Comparison of ENCODE assay signal across 1 cellular context in the genomic region with DNA sequence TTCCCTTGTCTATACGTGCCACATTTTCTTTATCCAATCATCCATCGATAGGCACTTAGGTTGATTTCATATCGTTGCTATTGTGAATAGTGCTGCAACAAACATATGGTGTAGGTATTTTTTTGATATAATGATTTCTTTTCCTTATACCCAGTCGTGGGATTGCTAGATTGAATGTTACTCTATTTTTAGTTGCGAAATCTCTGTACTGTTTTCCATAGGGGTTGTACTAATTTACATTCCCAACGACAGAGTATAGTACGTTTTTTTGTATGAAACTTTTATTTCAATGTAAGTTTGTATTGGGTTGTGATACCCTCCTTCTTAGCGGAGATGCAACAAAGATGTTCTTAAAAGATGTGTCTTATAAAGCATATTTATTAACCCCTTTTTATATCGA.
TF ChIP-seq lines count a peak whose summit lies in the region.

No MANE protein-coding gene starts in this region.

TF ChIP-seq in HepG2, 621 proteins besides CTCF, POLR2A, EP300 and RAD21:
- TF ChIP-seq CEBPB (IDR thresholded peaks at IDR 0.05; ENCODE audit: borderline replicate concordance, low read depth, low read length), result peak; percentile 28; the same call in 1 of the 2 replicates
- no peak for TF ChIP-seq ZNF33B (CRISPR knock-in tag; IDR thresholded peaks at IDR 0.05)
- TF ChIP-seq, protein P1, sequence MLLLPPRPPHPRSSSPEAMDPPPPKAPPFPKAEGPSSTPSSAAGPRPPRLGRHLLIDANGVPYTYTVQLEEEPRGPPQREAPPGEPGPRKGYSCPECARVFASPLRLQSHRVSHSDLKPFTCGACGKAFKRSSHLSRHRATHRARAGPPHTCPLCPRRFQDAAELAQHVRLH (CRISPR knock-in tag; IDR thresholded peaks at IDR 0.05; ENCODE audit: borderline replicate concordance, low read depth), result no peak
- TF ChIP-seq, protein P2, sequence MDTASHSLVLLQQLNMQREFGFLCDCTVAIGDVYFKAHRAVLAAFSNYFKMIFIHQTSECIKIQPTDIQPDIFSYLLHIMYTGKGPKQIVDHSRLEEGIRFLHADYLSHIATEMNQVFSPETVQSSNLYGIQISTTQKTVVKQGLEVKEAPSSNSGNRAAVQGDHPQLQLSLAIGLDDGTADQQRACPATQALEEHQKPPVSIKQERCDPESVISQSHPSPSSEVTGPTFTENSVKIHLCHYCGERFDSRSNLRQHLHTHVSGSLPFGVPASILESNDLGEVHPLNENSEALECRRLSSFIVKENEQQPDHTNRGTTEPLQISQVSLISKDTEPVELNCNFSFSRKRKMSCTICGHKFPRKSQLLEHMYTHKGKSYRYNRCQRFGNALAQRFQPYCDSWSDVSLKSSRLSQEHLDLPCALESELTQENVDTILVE (CRISPR knock-in tag; IDR thresholded peaks at IDR 0.05), result no peak
